1 cellular context compared by ENCODE assay signal in the genomic region with DNA sequence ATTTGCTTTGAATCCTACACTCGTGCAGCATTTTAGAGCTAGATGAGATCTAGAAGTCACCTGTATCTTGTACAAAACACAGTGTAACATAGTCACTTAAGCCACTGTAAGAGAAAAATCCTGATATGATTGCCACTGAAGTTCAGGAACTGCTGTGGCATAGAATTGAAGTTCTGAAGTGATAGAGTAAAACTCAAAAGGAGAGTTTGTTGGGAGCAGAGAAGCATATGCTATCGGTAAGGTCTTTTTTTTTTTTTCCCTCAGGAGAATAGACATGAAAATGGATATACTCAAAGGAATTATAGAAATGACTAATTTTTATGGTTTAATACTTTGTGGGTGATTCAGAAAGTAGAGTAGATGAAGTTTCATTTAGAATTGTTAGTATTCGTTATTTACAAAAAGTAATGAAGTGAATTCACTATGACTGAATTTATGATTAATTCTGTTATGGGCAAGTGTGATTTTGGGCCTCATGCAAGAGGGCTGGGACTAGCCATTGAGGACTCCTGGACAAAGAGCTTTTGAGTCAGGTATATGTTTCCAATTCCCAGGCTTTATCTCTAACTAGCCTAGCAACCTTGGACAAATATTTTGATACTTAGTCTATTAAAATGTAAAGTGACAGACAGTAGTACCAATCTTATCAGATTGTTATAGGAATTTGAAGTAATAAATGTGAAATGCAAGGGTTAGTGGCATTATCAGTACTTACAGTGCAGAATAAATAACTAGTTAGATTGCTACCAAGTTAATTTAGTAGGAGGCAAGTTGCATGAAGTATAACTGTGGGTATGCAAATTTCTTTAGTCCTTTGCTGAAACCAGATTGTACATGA.
A peak's percentile ranks its signal among the peaks of the same experiment; 100 is the strongest.
TF ChIP-seq lines count a peak whose summit lies in the region.

No MANE protein-coding gene starts in this region.

TF ChIP-seq in GM12878, 131 proteins besides CTCF, POLR2A, EP300 and RAD21:
- TF ChIP-seq CBX5 (IDR thresholded peaks at IDR 0.05; ENCODE audit: low read depth) (no peak), ZNF384 (IDR thresholded peaks at IDR 0.05; ENCODE audit: borderline replicate concordance, low read depth, low read length) (peak; percentile 46; the same call in 1 of the 2 replicates), JUNB (IDR thresholded peaks at IDR 0.05) (peak; percentile 35; the same call in 1 of the 2 replicates), ZNF24 (IDR thresholded peaks at IDR 0.05) (peak; percentile 61; the same call in 1 of the 2 replicates), NRF1 (conservative IDR thresholded peaks at IDR 0.05; ENCODE audit: low read depth, low read length) (no peak)
